ENCODE assay signal across 8 cellular contexts in the genomic region with DNA sequence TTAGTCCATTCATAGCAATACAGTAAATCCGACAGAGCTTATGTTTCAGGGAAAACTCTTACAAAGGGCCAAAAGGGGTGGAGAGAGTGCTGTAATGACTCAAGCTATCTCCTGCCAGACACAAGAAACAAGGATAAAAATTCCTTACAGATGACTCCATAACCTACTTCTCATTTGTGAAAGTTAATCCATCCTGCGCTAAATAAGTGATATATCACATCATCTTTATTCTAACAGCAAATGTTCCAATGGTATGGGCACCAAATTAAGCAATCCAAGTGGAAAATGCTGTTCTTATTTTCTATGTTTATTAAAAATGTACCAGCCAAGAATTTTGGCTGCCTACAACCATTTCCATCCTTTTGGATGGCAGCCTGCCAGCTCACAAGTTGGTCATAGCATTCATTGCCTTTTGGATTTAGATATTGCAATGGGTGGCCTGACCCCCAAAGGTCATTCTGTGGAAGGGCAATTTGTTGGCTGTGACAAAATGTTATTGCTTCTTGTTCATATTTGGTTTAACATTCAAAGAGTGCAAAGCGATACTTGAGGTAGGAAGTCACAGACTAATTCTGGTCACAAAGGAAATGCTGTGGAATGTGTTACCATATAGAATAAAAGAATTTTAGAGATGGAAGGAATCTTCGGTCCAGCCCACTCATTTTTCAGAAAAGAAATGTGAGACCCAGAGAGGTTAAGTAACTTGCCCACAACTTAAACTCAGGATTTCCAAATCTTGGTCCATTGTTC. TPM values are rescaled to one million over a fixed set of nuclear protein-coding genes. Genes with fewer than 3 reads are reported as not detected.
A peak's percentile ranks its signal among the peaks of the same experiment; 100 is the strongest.
DNase-seq lines count a peak whose midpoint lies in the region; ATAC-seq and TF ChIP-seq lines count a peak whose summit lies in the region.

No MANE protein-coding gene starts in this region.

- H3K9me3 ChIP-seq in thyroid gland = no peaks in the 10 kb centered on the region

- H3K4me3 ChIP-seq in kidney epithelial cell (ENCODE audit: low read depth, low read length) = no peak overlapping the region
- H3K4me3 ChIP-seq in thyroid gland (replicated peaks in 1 of 3) = no peak overlapping the region

- peaks cover 22% of the 10 kb centered on the region for H3K4me1 Mint-ChIP-seq in CD14-positive monocyte

- intact Hi-C loops in CD14-positive monocyte (cut with micrococcal nuclease) = no loop called here
- intact Hi-C loops in thyroid gland (cut with DNase I) = loop anchor here (10.0 kb wide), 1 partner anchor 119 kb away; a partner anchor contains a TSS

- TF ChIP-seq CTCF in CD14-positive monocyte (IDR thresholded peaks at IDR 0.05) (peak; percentile 6), kidney epithelial cell (IDR thresholded peaks at IDR 0.05; ENCODE audit: insufficient read depth, low read length, poor library complexity, severe bottlenecking) (no peak), thyroid gland (IDR thresholded peaks at IDR 0.05) (peak in 1 of 6 experiments; percentile 13)

- no peak for ATAC-seq in GM18502 (IDR thresholded peaks at IDR 0.05; ENCODE audit: poor library complexity, unreplicated experiment)
- ATAC-seq in GM18517 (IDR thresholded peaks at IDR 0.05; ENCODE audit: unreplicated experiment) = no peak
- ATAC-seq in HG02763 (IDR thresholded peaks at IDR 0.05; ENCODE audit: unreplicated experiment) = no peak

- 65 to 83% methylated on average over 4 of the region's 4 CpGs for WGBS in thyroid gland, 2 donors

- H3K27me3 ChIP-seq in kidney epithelial cell (ENCODE audit: control insufficient read depth, insufficient read depth, low read length) (no peaks in the 10 kb centered on the region), thyroid gland (no peaks in the 10 kb centered on the region)

- H3K4me3 Mint-ChIP-seq in CD14-positive monocyte = no peak overlapping the region

- peaks cover 0 to 12% (median 2%) of the 10 kb centered on the region in 7 donors for H3K9me3 Mint-ChIP-seq in CD14-positive monocyte

- peaks cover 30 to 41% (median 31%) of the 10 kb centered on the region in 3 donors for H3K27me3 Mint-ChIP-seq in CD14-positive monocyte (ENCODE audit: low read depth in 3 of 3)

- H3K27ac Mint-ChIP-seq in CD14-positive monocyte = no peak overlapping the region

- no peak for TF ChIP-seq POLR2A in thyroid gland (IDR thresholded peaks at IDR 0.05)

- no peaks in the 10 kb centered on the region for H3K4me1 ChIP-seq in thyroid gland

- H3K27ac ChIP-seq in thyroid gland = peak overlapping the region in 1 of 3 donors; percentile 1

- H3K36me3 Mint-ChIP-seq in CD14-positive monocyte = peaks cover 3 to 11% of the 10 kb centered on the region in 2 donors

- H3K36me3 ChIP-seq in kidney epithelial cell (ENCODE audit: control insufficient read depth, insufficient read depth, low read length) = no peaks in the 10 kb centered on the region
- no peaks in the 10 kb centered on the region for H3K36me3 ChIP-seq in thyroid gland

- DNase-seq in CD14-positive monocyte (ENCODE audit: low spot score) (no peak), HuH-7 (ENCODE audit: low spot score) (peak; percentile 40), astrocyte of the hippocampus (ENCODE audit: low read depth, low spot score) (peak; percentile 93), kidney epithelial cell (ENCODE audit: low read depth) (peak; percentile 94), thyroid gland (peak; percentile 31 to 45)

RNA-seq across cellular contexts. Expression of a gene that starts 2.8 kb away (rescaled TPM):
- not detected for polyA plus RNA-seq in CD14-positive monocyte
- total RNA-seq in kidney epithelial cell = 70.3 and 95.8 TPM in 2 replicates
- 10 to 100 TPM; 24.5 to 31.4 (median 28.5) TPM for total RNA-seq in thyroid gland
